Comparison of ENCODE assay signal across 16 cellular contexts in genomic region chr11:1123970-1124369, GRCh38. TPM values are rescaled to one million over a fixed set of nuclear protein-coding genes. Genes with fewer than 3 reads are reported as not detected.
"Had no signal": no experiment of that assay in that cellular context is flagged by ENCODE, and none has a peak within 500 bp of the region (broad histone marks: within the 10 kb centered on the region; RNA-seq: fewer than 3 reads in every experiment).

No MANE protein-coding gene starts in this region.

- H3K9me3 ChIP-seq: ascending aorta, mucosa of descending colon, psoas muscle, right lobe of liver, upper lobe of right lung had no signal

- H3K27ac Mint-ChIP-seq: natural killer cell; T-helper 2 cell treated with Interferon-gamma antibody and Interleukin-4, amounts not matched to agents 5 μg/mL and 100 μg/mL, for 36 hours had no signal

- H3K4me3 Mint-ChIP-seq: natural killer cell; T-helper 2 cell treated with Interferon-gamma antibody and Interleukin-4, amounts not matched to agents 5 μg/mL and 100 μg/mL, for 36 hours had no signal

- FAIRE-seq: endometrium had no signal

- H3K27ac ChIP-seq: ascending aorta, dorsolateral prefrontal cortex, psoas muscle, right lobe of liver, upper lobe of right lung had no signal

- DNase-seq: activated CD4-positive, alpha-beta T cell treated with anti-CD3 and anti-CD28 coated beads for 4 hours; mucosa of descending colon; natural killer cell; stimulated activated CD4-positive, alpha-beta T cell treated with anti-CD3 and anti-CD28 coated beads, Interleukin-2, amount 100 ng/mL, for 24 hours; stimulated activated naive CD4-positive, alpha-beta T cell treated with Interleukin-2 at 50 U/mL for 16 hours; SW 1271; upper lobe of right lung had no signal

- H3K36me3 Mint-ChIP-seq: natural killer cell had no signal

- H3K4me3 ChIP-seq: ascending aorta, dorsolateral prefrontal cortex, mucosa of descending colon, psoas muscle, right lobe of liver, upper lobe of right lung had no signal

- H3K4me1 ChIP-seq: ascending aorta, psoas muscle, right lobe of liver, upper lobe of right lung had no signal

- ATAC-seq: esophagus mucosa, mucosa of descending colon, natural killer cell, psoas muscle, right lobe of liver, upper lobe of right lung had no signal

- H3K36me3 ChIP-seq: ascending aorta, right lobe of liver, upper lobe of right lung had no signal

RNA-seq across cellular contexts. Expression of gene MUC5AC, which starts 33.8 kb away (rescaled TPM):
- total RNA-seq: esophagus mucosa, natural killer cell, right lobe of liver, upper lobe of right lung had no signal
- polyA plus RNA-seq: psoas muscle had no signal

RNA-seq across cellular contexts. Expression of gene MUC2, which starts 49.3 kb away (rescaled TPM):
- total RNA-seq: bronchial epithelial cell, natural killer cell, temporal lobe, upper lobe of right lung had no signal
